1 cellular context compared by ENCODE assay signal in genomic region chr21:25734654-25735220, GRCh38.
TF ChIP-seq lines count a peak whose summit lies in the region.

Gene ATP5PF, minus strand, starts transcription at chr21:25734904. Its CDS starts 5,110 bp downstream, at chr21:25729794.
Gene GABPA, plus strand, starts transcription at chr21:25734972. Its CDS starts 6,627 bp downstream, at chr21:25741599.

TF ChIP-seq in H1, 55 proteins besides CTCF, POLR2A, EP300 and RAD21 (continued from another document):
- TF ChIP-seq SIN3A (conservative IDR thresholded peaks at IDR 0.05 in 1 of 2, IDR thresholded peaks at IDR 0.05 in 1 of 2; ENCODE audit: low read depth in 1 of 2, low read length in 2 of 2) (peak in 1 of 2 experiments; percentile 78; a peak in 1 of 4 replicates), GABPA (IDR thresholded peaks at IDR 0.05; ENCODE audit: borderline replicate concordance, insufficient read depth, low read length) (peak; percentile 99), HDAC6 (IDR thresholded peaks at IDR 0.05; ENCODE audit: low read depth, low read length) (no peak), MAX (IDR thresholded peaks at IDR 0.05) (peak; percentile 25), GTF2F1 (IDR thresholded peaks at IDR 0.05; ENCODE audit: borderline replicate concordance, low read depth, low read length) (peak; percentile 71; the same call in 1 of the 2 replicates), HDAC2 (IDR thresholded peaks at IDR 0.05; ENCODE audit: borderline replicate concordance in 1 of 2, low read depth in 2 of 2, low read length in 2 of 2) (0 out of 4 replicates have a peak, but pooled peaks of 1 of the 2 experiments have one; percentile 22), KDM4A (IDR thresholded peaks at IDR 0.05; ENCODE audit: low read depth, low read length, severe bottlenecking) (no peak), ATF2 (IDR thresholded peaks at IDR 0.05; ENCODE audit: low read length) (no peak; the same call in 1 of the 2 replicates), USF2 (IDR thresholded peaks at IDR 0.05; ENCODE audit: low read length) (no peak), POLR2AphosphoS5 (IDR thresholded peaks at IDR 0.05; ENCODE audit: low read depth, low read length) (peak; percentile 93), EGR1 (IDR thresholded peaks at IDR 0.05; ENCODE audit: borderline replicate concordance, low read depth, low read length) (peak; percentile 80), NANOG (IDR thresholded peaks at IDR 0.05; ENCODE audit: insufficient read depth, low read depth, low read length, poor library complexity, severe bottlenecking) (no peak), TAF1 (IDR thresholded peaks at IDR 0.05; ENCODE audit: low read depth, low read length) (peak; percentile 89)
